In the genomic region with DNA sequence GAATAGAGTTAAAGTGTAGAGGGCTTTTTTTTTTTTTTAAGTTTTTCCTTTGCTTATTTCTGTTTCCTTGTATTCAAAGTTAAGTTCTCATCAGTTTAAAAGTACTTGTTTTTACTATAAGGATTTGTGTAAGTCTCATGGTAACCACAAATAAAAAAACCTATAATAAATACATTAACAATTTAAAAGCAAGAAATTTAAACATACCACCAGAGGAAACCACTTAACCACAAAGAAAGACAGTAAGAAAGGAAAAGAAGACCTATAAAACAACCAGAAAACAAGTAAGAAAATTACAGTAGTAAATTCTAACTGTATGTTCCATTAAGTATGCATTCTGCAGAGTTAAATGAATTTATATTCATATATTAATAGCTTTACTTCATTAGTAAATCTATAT, we compare ENCODE assay signal across 23 cellular contexts.
"Had no signal": no experiment of that assay in that cellular context is flagged by ENCODE, and none has a peak within 500 bp of the region (broad histone marks: within the 10 kb centered on the region; RNA-seq: fewer than 3 reads in every experiment).

No MANE protein-coding gene starts in this region.

- H3K36me3 ChIP-seq: brain microvascular endothelial cell, esophagus muscularis mucosa, gastroesophageal sphincter, heart left ventricle, left lung, prostate gland, right atrium auricular region, tibial artery had no signal

- H3K9me3 ChIP-seq: prostate gland had no signal

- H3K4me1 ChIP-seq: esophagus muscularis mucosa, gastroesophageal sphincter, heart left ventricle, left lung, prostate gland, right atrium auricular region, tibial artery had no signal

- DNase-seq: activated B cell treated with CpG ODN at 0.5 μM for 24 hours; activated CD4-positive, alpha-beta T cell treated with anti-CD3 and anti-CD28 coated beads for 48 hours; activated CD8-positive, alpha-beta T cell treated with anti-CD3 and anti-CD28 coated beads for 36 hours; activated naive CD4-positive, alpha-beta T cell treated with Interleukin-2 at 50 U/mL for 16 hours; activated naive CD8-positive, alpha-beta T cell treated with anti-CD3 and anti-CD28 coated beads, Interleukin-2, amount 10 ng/mL, durations not matched to agents 7 days and 5 days; activated T-cell treated with anti-CD3 and anti-CD28 coated beads, Interleukin-2, amount 50 U/mL, for 1 hour; brain microvascular endothelial cell; central memory CD4-positive, alpha-beta T cell; cortex of kidney; effector CD4-positive, alpha-beta T cell; heart left ventricle; left lung; mammary epithelial cell; midbrain; nephron progenitor cell; stimulated activated CD4-positive, alpha-beta T cell treated with anti-CD3 and anti-CD28 coated beads, Interleukin-2, amount 100 ng/mL, for 24 hours; stimulated activated naive CD4-positive, alpha-beta T cell treated with Interleukin-2 at 50 U/mL for 16 hours; tibial artery had no signal

- H3K4me3 ChIP-seq: esophagus muscularis mucosa, gastroesophageal sphincter, heart left ventricle, left lung, prostate gland, right atrium auricular region, tibial artery had no signal

- ATAC-seq: activated CD8-positive, alpha-beta T cell treated with anti-CD3 and anti-CD28 coated beads for 36 hours; activated T-helper 17 cell treated with anti-CD3 and anti-CD28 coated beads, Interleukin-2, amount 50 U/mL, for 72 hours; gastroesophageal sphincter; heart left ventricle; left lung had no signal

- H3K27ac ChIP-seq: brain microvascular endothelial cell, esophagus muscularis mucosa, gastroesophageal sphincter, heart left ventricle, left lung, prostate gland, right atrium auricular region, tibial artery had no signal

- H3K27me3 ChIP-seq: brain microvascular endothelial cell, esophagus muscularis mucosa, gastroesophageal sphincter, heart left ventricle, left lung, right atrium auricular region, tibial artery had no signal
